7 cellular contexts compared by ENCODE assay signal in the genomic region with DNA sequence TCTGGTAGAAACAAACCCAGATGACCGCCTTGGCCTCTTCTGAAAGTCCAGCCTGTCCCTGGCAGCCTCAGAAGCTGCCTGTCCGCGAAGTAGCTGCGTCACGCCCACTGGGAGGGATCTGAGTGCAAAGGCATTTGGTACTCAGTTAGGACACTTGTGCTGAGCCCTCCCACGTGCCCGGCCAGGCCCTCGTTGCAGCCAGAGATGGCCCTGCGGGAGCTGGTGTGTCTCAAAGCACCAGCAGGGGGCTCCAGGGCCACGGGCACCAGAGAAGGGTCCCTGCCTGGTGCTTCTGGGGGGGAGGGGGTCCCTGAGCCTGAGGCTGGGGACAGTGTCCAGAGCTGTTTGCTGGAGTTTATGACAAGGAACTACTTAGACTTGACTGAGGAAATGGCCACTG. TPM values are rescaled to one million over a fixed set of nuclear protein-coding genes. Genes with fewer than 3 reads are reported as not detected.
DNase-seq lines count a peak whose midpoint lies in the region; ATAC-seq and TF ChIP-seq lines count a peak whose summit lies in the region.
"Had no signal": no experiment of that assay in that cellular context is flagged by ENCODE, and none has a peak within 500 bp of the region (broad histone marks: within the 10 kb centered on the region; RNA-seq: fewer than 3 reads in every experiment).

No MANE protein-coding gene starts in this region.

- peaks cover 10% of the 10 kb centered on the region for H3K4me1 Mint-ChIP-seq in mesothelial cell of epicardium

- peaks cover 43% of the 10 kb centered on the region for H3K36me3 ChIP-seq in WERI-Rb-1

- no peaks in the 10 kb centered on the region for H3K27me3 ChIP-seq in WERI-Rb-1 (ENCODE audit: insufficient read depth, low read depth, severe bottlenecking)

- H3K27me3 Mint-ChIP-seq in mesothelial cell of epicardium (ENCODE audit: low read depth): no peaks in the 10 kb centered on the region

- POLR2A ChIA-PET in GM10248 (lab: Yijun Ruan, JAX): no interaction called here

- DNase-seq in GM10248 (ENCODE audit: extremely low spot score) (no peak), WERI-Rb-1 (peak; percentile 72), mesothelial cell of epicardium (ENCODE audit: low spot score in 2 of 2, unreplicated experiment in 2 of 2) (no peak), activated T-cell treated with anti-CD3 and anti-CD28 coated beads for 4 hours (no peak)

- TF ChIP-seq CTCF in GM10248 (IDR thresholded peaks at IDR 0.05; ENCODE audit: control extremely low read depth, extremely low read depth, low read depth, missing control alignments) (peak; percentile 25), WERI-Rb-1 (IDR thresholded peaks at IDR 0.05; ENCODE audit: low read depth, low read length) (peak; percentile 75), mesothelial cell of epicardium (IDR thresholded peaks at IDR 0.05; ENCODE audit: unreplicated experiment) (peak; percentile 22)

- no peaks in the 10 kb centered on the region for H3K9me3 ChIP-seq in WERI-Rb-1 (ENCODE audit: severe bottlenecking)

- H3K36me3 Mint-ChIP-seq in mesothelial cell of epicardium: peaks cover 22% of the 10 kb centered on the region

- H3K27ac ChIP-seq in WERI-Rb-1: no peak overlapping the region

- peaks cover 6% of the 10 kb centered on the region for H3K9me3 Mint-ChIP-seq in mesothelial cell of epicardium

- no peak overlapping the region for H3K4me3 Mint-ChIP-seq in mesothelial cell of epicardium

- no peak overlapping the region for H3K4me3 ChIP-seq in WERI-Rb-1 (ENCODE audit: low read depth, low read length)

- CTCF ChIA-PET in GM10248 (lab: Yijun Ruan, JAX): interaction anchor here (0.7 to 2.1 kb wide), 8 partner anchors 14 to 141 kb away, joined by 3 to 13 read pairs (median 4); no protein-coding TSS in a partner anchor

- H3K27ac Mint-ChIP-seq in mesothelial cell of epicardium: no peak overlapping the region

- ATAC-seq in HG03432 (IDR thresholded peaks at IDR 0.05; ENCODE audit: unreplicated experiment) (no peak), HG03520 (IDR thresholded peaks at IDR 0.05; ENCODE audit: unreplicated experiment) (no peak)

RNA-seq across cellular contexts. Expression of a gene that starts 5.8 kb away (rescaled TPM):
- total RNA-seq in mesothelial cell of epicardium: 25.5 to 28.3 TPM (median 26.9 TPM) in 3 replicates

RNA-seq across cellular contexts. Expression of a gene that starts 20.9 kb away (rescaled TPM):
- total RNA-seq in mesothelial cell of epicardium: 44.3 to 44.6 TPM (median 44.4 TPM) in 3 replicates

RNA-seq across cellular contexts. Expression of a gene that starts 36.1 kb away (rescaled TPM):
- 6.0 to 7.0 TPM (median 6.4 TPM) in 3 replicates for total RNA-seq in mesothelial cell of epicardium
- total RNA-seq: skeletal muscle tissue had no signal

RNA-seq across cellular contexts. Expression of a gene that starts 38.2 kb away (rescaled TPM):
- 64.1 to 65.9 TPM (median 65.3 TPM) in 3 replicates for total RNA-seq in mesothelial cell of epicardium

RNA-seq across cellular contexts. Expression of a gene that starts 44.5 kb away (rescaled TPM):
- 77.6 to 81.3 TPM (median 79.5 TPM) in 3 replicates for total RNA-seq in mesothelial cell of epicardium

Comparison
In these comparisons a context has a peak if more than half of its experiments do, and no peak if none do; other contexts are left out.
1. CTCF ChIP-seq: peak in every context shown above with its lines; median percentile 75 in WERI-Rb-1; 25 in GM10248; 22 in mesothelial cell of epicardium.